In genomic region chr14:31834616-31835015, GRCh38 we compare ENCODE assay signal across 14 cellular contexts.
DNase-seq lines count a peak whose midpoint lies in the region; ATAC-seq and TF ChIP-seq lines count a peak whose summit lies in the region.
"Had no signal": no experiment of that assay in that cellular context is flagged by ENCODE, and none has a peak within 500 bp of the region (broad histone marks: within the 10 kb centered on the region; RNA-seq: fewer than 3 reads in every experiment).

No MANE protein-coding gene starts in this region.

- H3K4me1 ChIP-seq in mammary epithelial cell (ENCODE audit: insufficient read depth, low read length) (peaks cover 5% of the 10 kb centered on the region), mesenchymal stem cell (ENCODE audit: control insufficient read depth, insufficient read depth, low read depth, low read length) (no peaks in the 10 kb centered on the region), foreskin keratinocyte (no peaks in the 10 kb centered on the region), upper lobe of left lung (no peaks in the 10 kb centered on the region)
- H3K4me1 ChIP-seq: parathyroid adenoma had no signal

- no peak overlapping the region for H2AFZ ChIP-seq in mammary epithelial cell (ENCODE audit: low read depth, low read length)
- H2AFZ ChIP-seq in mesenchymal stem cell (ENCODE audit: low read depth, low read length): no peak overlapping the region
- H2AFZ ChIP-seq: parathyroid adenoma had no signal

- H3K27ac ChIP-seq in mammary epithelial cell (ENCODE audit: insufficient read depth, low read depth, low read length) (no peak overlapping the region), mesenchymal stem cell (ENCODE audit: low read length, poor library complexity, severe bottlenecking) (no peak overlapping the region), foreskin keratinocyte (no peak overlapping the region), upper lobe of left lung (no peak overlapping the region)
- H3K27ac ChIP-seq: cardiac muscle cell, parathyroid adenoma, VCaP had no signal

- H4K91ac ChIP-seq in mesenchymal stem cell (ENCODE audit: low read length): no peak overlapping the region

- no peaks in the 10 kb centered on the region for H3K79me2 ChIP-seq in mammary epithelial cell (ENCODE audit: insufficient read depth, low read length)
- H3K79me2 ChIP-seq: parathyroid adenoma had no signal

- no peaks in the 10 kb centered on the region for H3K27me3 ChIP-seq in mammary epithelial cell (ENCODE audit: insufficient read depth, low read length)
- H3K27me3 ChIP-seq in mesenchymal stem cell (ENCODE audit: control insufficient read depth in 1 of 2, insufficient read depth in 1 of 2, low read length in 2 of 2): no peaks in the 10 kb centered on the region
- H3K27me3 ChIP-seq in foreskin keratinocyte: no peaks in the 10 kb centered on the region
- no peaks in the 10 kb centered on the region for H3K27me3 ChIP-seq in upper lobe of left lung
- H3K27me3 ChIP-seq: cardiac muscle cell had no signal

- 70% methylated on average over 1 of the region's 1 CpG for WGBS in mammary epithelial cell (ENCODE audit: low coverage, missing lambda C conversion rate)
- 69% methylated on average over 1 of the region's 1 CpG for whole genome bisulfite sequencing in mesenchymal stem cell
- WGBS in upper lobe of left lung, 2 donors: 19 to 23% methylated on average over 1 of the region's 1 CpG

- no peak overlapping the region for H3K14ac ChIP-seq in mesenchymal stem cell (ENCODE audit: low read length in 2 of 2)

- H2BK5ac ChIP-seq in mesenchymal stem cell (ENCODE audit: low read depth, low read length, poor library complexity, severe bottlenecking): no peak overlapping the region

- CTCF ChIA-PET in mammary epithelial cell (lab: Charles Lee; ENCODE audit: low non-redundant PET): no interaction called here

- H3K79me1 ChIP-seq in mesenchymal stem cell (replicated peaks; ENCODE audit: low read length, poor library complexity, severe bottlenecking): no peaks in the 10 kb centered on the region

- H4K20me1 ChIP-seq in mammary epithelial cell (ENCODE audit: insufficient read depth, low read length): no peaks in the 10 kb centered on the region

- H3K4me1 Mint-ChIP-seq in HFFc6 (ENCODE audit: low read depth): peaks cover 16% of the 10 kb centered on the region

- H3K27ac Mint-ChIP-seq in HFFc6: no peak overlapping the region; the same call in 1 of the 2 replicates

- H3K9ac ChIP-seq in mammary epithelial cell (ENCODE audit: insufficient read depth, low read length) (no peak overlapping the region), mesenchymal stem cell (ENCODE audit: low read length) (no peak overlapping the region)
- H3K9ac ChIP-seq: parathyroid adenoma had no signal

- no peaks in the 10 kb centered on the region for H3K36me3 Mint-ChIP-seq in HFFc6 (ENCODE audit: low read depth)

- intact Hi-C loops in mammary epithelial cell (cut with micrococcal nuclease): no loop called here

- H3K9me3 Mint-ChIP-seq in HFFc6: no peaks in the 10 kb centered on the region

- BruUV-seq in mammary epithelial cell (replicated peaks; lab: Mats Ljungman, UMichigan): no TSS peak

- no peak overlapping the region for H2BK15ac ChIP-seq in mesenchymal stem cell (ENCODE audit: low read depth, poor library complexity, severe bottlenecking)

- H3K9me3 ChIP-seq in mammary epithelial cell (replicated peaks; ENCODE audit: insufficient read depth, low read length) (no peaks in the 10 kb centered on the region), mesenchymal stem cell (ENCODE audit: control insufficient read depth, low read length) (no peaks in the 10 kb centered on the region), upper lobe of left lung (no peaks in the 10 kb centered on the region)

- dilution Hi-C loops in mammary epithelial cell (cut with HindIII; ENCODE audit: low sequenced_read_pairs): loop anchor here (10.0 kb wide), 1 partner anchor 330 kb away; no protein-coding TSS in a partner anchor

- TF ChIP-seq EP300 in upper lobe of left lung (IDR thresholded peaks at IDR 0.05): no peak

- DNase-seq in HFFc6 (peak; percentile 6), NCI-H2107 (lab: John Stamatoyannopoulos, UW) (peak; percentile 14), mammary epithelial cell (peak; percentile 10), mesenchymal stem cell (peak; percentile 48), islet precursor cell (no peak), foreskin keratinocyte (no peak), upper lobe of left lung (no peak)
- DNase-seq: activated CD8-positive, alpha-beta memory T cell treated with anti-CD3 and anti-CD28 coated beads for 24 hours; activated effector memory CD4-positive, alpha-beta T cell treated with Interleukin-2 at 50 U/mL for 16 hours; head of caudate nucleus had no signal

- H2BK120ac ChIP-seq in mesenchymal stem cell (ENCODE audit: low read depth, low read length): no peak overlapping the region

- H4K8ac ChIP-seq in mesenchymal stem cell (ENCODE audit: low read length): no peak overlapping the region

- H3K4me3 ChIP-seq in mammary epithelial cell (replicated peaks in 1 of 3; ENCODE audit: insufficient read depth in 1 of 3, low read depth in 2 of 3, low read length in 3 of 3): no peak overlapping the region
- H3K4me3 ChIP-seq in mesenchymal stem cell (ENCODE audit: insufficient read depth in 1 of 2, low read depth in 1 of 2, low read length in 2 of 2): no peak overlapping the region
- no peak overlapping the region for H3K4me3 ChIP-seq in upper lobe of left lung
- H3K4me3 ChIP-seq: cardiac muscle cell had no signal

- H2BK12ac ChIP-seq in mesenchymal stem cell (ENCODE audit: low read length in 2 of 2): no peak overlapping the region

- no peak overlapping the region for H3K4me3 Mint-ChIP-seq in HFFc6

- H2AK5ac ChIP-seq in mesenchymal stem cell (ENCODE audit: low read length, severe bottlenecking): no peak overlapping the region

- in situ Hi-C loops in mammary epithelial cell (cut with MboI; ENCODE audit: low sequenced_read_pairs in 2 of 2): no loop called here

- ATAC-seq in foreskin keratinocyte: no peak
- ATAC-seq in upper lobe of left lung (ENCODE audit: low FRiP score in 2 of 2): no peak
- ATAC-seq: HCT116 had no signal

- no peak overlapping the region for H3K18ac ChIP-seq in mesenchymal stem cell (ENCODE audit: low read depth in 1 of 2, low read length in 2 of 2)

- TF ChIP-seq POLR2A in upper lobe of left lung (IDR thresholded peaks at IDR 0.05): no peak

- no peak overlapping the region for H3K23ac ChIP-seq in mesenchymal stem cell (ENCODE audit: low read length in 2 of 2)

- TF ChIP-seq CTCF in HFFc6 (IDR thresholded peaks at IDR 0.05): no peak
- no peak for TF ChIP-seq CTCF in mammary epithelial cell (conservative IDR thresholded peaks at IDR 0.05 in 1 of 2, IDR thresholded peaks at IDR 0.05 in 1 of 2; ENCODE audit: extremely low read depth in 1 of 2, insufficient read depth in 1 of 2, low read depth in 1 of 2, low read length in 2 of 2)
- TF ChIP-seq CTCF in foreskin keratinocyte (conservative IDR thresholded peaks at IDR 0.05): no peak
- no peak for TF ChIP-seq CTCF in upper lobe of left lung (IDR thresholded peaks at IDR 0.05)

- H3K36me3 ChIP-seq in mammary epithelial cell (ENCODE audit: insufficient read depth, low read length) (no peaks in the 10 kb centered on the region), mesenchymal stem cell (ENCODE audit: control insufficient read depth in 1 of 2, insufficient read depth in 2 of 2, low read depth in 1 of 2, low read length in 2 of 2) (no peaks in the 10 kb centered on the region), upper lobe of left lung (no peaks in the 10 kb centered on the region)
- H3K36me3 ChIP-seq: cardiac muscle cell had no signal

- H3K4me2 ChIP-seq in mammary epithelial cell (ENCODE audit: insufficient read depth, low read depth, low read length): no peak overlapping the region
- no peak overlapping the region for H3K4me2 ChIP-seq in mesenchymal stem cell (ENCODE audit: low read length, poor library complexity, severe bottlenecking)

- no peaks in the 10 kb centered on the region for H3K27me3 Mint-ChIP-seq in HFFc6 (ENCODE audit: insufficient read depth)

- H3K4ac ChIP-seq in mesenchymal stem cell (ENCODE audit: low read depth in 1 of 2, low read length in 2 of 2): no peak overlapping the region

Comparison
In these comparisons a context has a peak if more than half of its experiments do, and no peak if none do; other contexts are left out.
1. DNase-seq: peak in HFFc6 (single experiment), NCI-H2107 (single experiment), mammary epithelial cell (single experiment) and mesenchymal stem cell (single experiment); none in islet precursor cell (single experiment), foreskin keratinocyte (0 of 2) and upper lobe of left lung (0 of 2).